In the genomic region with DNA sequence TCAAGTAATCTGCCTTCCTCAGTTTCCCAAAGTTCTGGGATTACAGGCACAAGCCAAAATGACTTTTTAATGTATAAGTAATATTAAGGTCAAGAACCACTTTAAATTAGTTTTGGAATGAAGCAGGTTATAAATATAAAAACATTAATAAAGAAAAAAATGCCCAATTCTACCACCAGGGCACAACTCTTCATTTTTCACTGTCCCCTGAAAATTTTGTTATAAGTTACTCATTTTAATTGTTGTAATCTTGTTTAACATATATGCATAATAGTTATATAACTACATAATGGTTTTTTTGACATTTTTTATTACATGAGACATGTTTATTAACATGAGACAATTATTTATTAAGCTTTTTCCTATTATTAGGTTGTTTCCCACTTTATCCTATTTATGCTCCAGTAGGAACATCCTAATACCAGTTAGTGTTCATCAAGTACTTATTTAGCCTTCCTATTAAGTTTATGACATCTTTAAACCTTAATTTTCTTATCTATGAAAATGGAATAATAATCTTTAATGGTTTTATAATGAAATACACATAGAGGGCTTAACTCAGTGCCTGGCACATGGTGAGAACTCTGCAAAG, we compare ENCODE assay signal across 22 cellular contexts.
DNase-seq lines count a peak whose midpoint lies in the region; ATAC-seq and TF ChIP-seq lines count a peak whose summit lies in the region.
"Had no signal": no experiment of that assay in that cellular context is flagged by ENCODE, and none has a peak within 500 bp of the region (broad histone marks: within the 10 kb centered on the region; RNA-seq: fewer than 3 reads in every experiment).

No MANE protein-coding gene starts in this region.

- H3K4me1 Mint-ChIP-seq in HFFc6 (ENCODE audit: low read depth): no peaks in the 10 kb centered on the region
- peaks cover 6% of the 10 kb centered on the region for H3K4me1 Mint-ChIP-seq in chondrocyte (ENCODE audit: low read depth)
- H3K4me1 Mint-ChIP-seq in nephron: peaks cover 16% of the 10 kb centered on the region
- no peaks in the 10 kb centered on the region for H3K4me1 Mint-ChIP-seq in activated T-cell treated with anti-CD3 and anti-CD28 coated beads, Interleukin-2, amount 50 U/mL, for 4 hours (ENCODE audit: low read depth)
- H3K4me1 Mint-ChIP-seq: T-cell had no signal

- H3K36me3 Mint-ChIP-seq in HFFc6 (ENCODE audit: low read depth): peaks cover 5% of the 10 kb centered on the region; the same call in 1 of the 2 replicates
- H3K36me3 Mint-ChIP-seq in chondrocyte (ENCODE audit: low read depth): peaks cover 7% of the 10 kb centered on the region
- peaks cover 18% of the 10 kb centered on the region for H3K36me3 Mint-ChIP-seq in nephron (ENCODE audit: low read depth)
- H3K36me3 Mint-ChIP-seq in activated T-cell treated with anti-CD3 and anti-CD28 coated beads, Interleukin-2, amount 50 U/mL, for 4 hours (ENCODE audit: insufficient read depth): peaks cover 10% of the 10 kb centered on the region

- no peak overlapping the region for H3K4me3 Mint-ChIP-seq in HFFc6
- H3K4me3 Mint-ChIP-seq in chondrocyte (ENCODE audit: unreplicated experiment): no peak overlapping the region
- no peak overlapping the region for H3K4me3 Mint-ChIP-seq in nephron
- H3K4me3 Mint-ChIP-seq in activated T-cell treated with anti-CD3 and anti-CD28 coated beads, Interleukin-2, amount 50 U/mL, for 4 hours: no peak overlapping the region
- H3K4me3 Mint-ChIP-seq: stimulated activated naive CD8-positive, alpha-beta T cell treated with anti-CD3 and anti-CD28 coated beads, Interleukin-15, amount 100 ng/mL, for 72 hours; T-cell had no signal

- no peak overlapping the region for H3K4me3 ChIP-seq in A673 (ENCODE audit: low read depth, low read length, poor library complexity, severe bottlenecking)
- H3K4me3 ChIP-seq: uterus had no signal

- intact Hi-C loops in A673 (cut with micrococcal nuclease; ENCODE audit: unreplicated experiment): no loop called here

- CTCF ChIA-PET in A673 (lab: Charles Lee): no interaction called here

- no peaks in the 10 kb centered on the region for H3K36me3 ChIP-seq in A673 (ENCODE audit: insufficient read depth, low read length, poor library complexity, severe bottlenecking)
- H3K36me3 ChIP-seq: uterus had no signal

- H3K9me3 ChIP-seq in A673 (ENCODE audit: low read depth, low read length, poor library complexity, severe bottlenecking): no peaks in the 10 kb centered on the region
- H3K9me3 ChIP-seq: uterus had no signal

- H3K4me1 ChIP-seq in A673 (ENCODE audit: insufficient read depth, low read length, poor library complexity, severe bottlenecking): no peaks in the 10 kb centered on the region
- H3K4me1 ChIP-seq: uterus had no signal

- DNase-seq in A673 (ENCODE audit: low spot score) (no peak), HFFc6 (no peak), chondrocyte (ENCODE audit: low spot score) (no peak), HT-29 (ENCODE audit: low spot score) (no peak)
- DNase-seq in activated T-cell treated with anti-CD3 and anti-CD28 coated beads, Interleukin-2, amount 50 U/mL, for 4 hours: no peak
- DNase-seq in activated effector memory CD4-positive, alpha-beta T cell treated with anti-CD3 and anti-CD28 coated beads, Interleukin-2, amount 50 U/mL, for 16 hours: no peak
- DNase-seq: ACHN; activated CD4-positive, alpha-beta T cell treated with anti-CD3 and anti-CD28 coated beads, Interleukin-2, amount 50 U/mL, for 1 hour; amniotic stem cell; effector CD8-positive, alpha-beta T cell; EL; foreskin fibroblast; hypothalamus; NCI-H2029 treated with DMSO at 0.1 percent for 48 hours; NCI-H510A; stimulated activated CD4-positive, alpha-beta T cell treated with anti-CD3 and anti-CD28 coated beads, Interleukin-4, amount 100 ng/mL, for 1 hour; stimulated activated naive CD8-positive, alpha-beta T cell treated with anti-CD3 and anti-CD28 coated beads, Interleukin-15, amount 100 ng/mL, for 72 hours; T-cell; uterus had no signal

- BruUV-seq in A673 (replicated peaks; lab: Mats Ljungman, UMichigan): no TSS peak

- H3K27me3 ChIP-seq in A673 (replicated peaks; ENCODE audit: insufficient read depth, low read depth, low read length, poor library complexity): no peaks in the 10 kb centered on the region
- H3K27me3 ChIP-seq: uterus had no signal

- H3K9me3 Mint-ChIP-seq in HFFc6: no peaks in the 10 kb centered on the region
- no peaks in the 10 kb centered on the region for H3K9me3 Mint-ChIP-seq in chondrocyte (ENCODE audit: low read depth)
- no peaks in the 10 kb centered on the region for H3K9me3 Mint-ChIP-seq in nephron
- no peaks in the 10 kb centered on the region for H3K9me3 Mint-ChIP-seq in activated T-cell treated with anti-CD3 and anti-CD28 coated beads, Interleukin-2, amount 50 U/mL, for 4 hours
- H3K9me3 Mint-ChIP-seq: stimulated activated naive CD8-positive, alpha-beta T cell treated with anti-CD3 and anti-CD28 coated beads, Interleukin-15, amount 100 ng/mL, for 72 hours; T-cell had no signal

- 0 out of 2 replicates have a peak, but pooled peaks have one; percentile 9 for TF ChIP-seq CTCF in A673 (conservative IDR thresholded peaks at IDR 0.05; ENCODE audit: low read depth, low read length)
- TF ChIP-seq CTCF in HFFc6 (IDR thresholded peaks at IDR 0.05): peak; percentile 76
- peak; percentile 67 for TF ChIP-seq CTCF in chondrocyte (IDR thresholded peaks at IDR 0.05)
- TF ChIP-seq CTCF in nephron (IDR thresholded peaks at IDR 0.05; ENCODE audit: unreplicated experiment in 3 of 3): peak in 2 of 3 experiments; percentile 12 to 13

- H3K27me3 Mint-ChIP-seq in HFFc6 (ENCODE audit: insufficient read depth) (no peaks in the 10 kb centered on the region), chondrocyte (ENCODE audit: low read depth) (no peaks in the 10 kb centered on the region), nephron (ENCODE audit: low read depth) (no peaks in the 10 kb centered on the region)
- H3K27me3 Mint-ChIP-seq in activated T-cell treated with anti-CD3 and anti-CD28 coated beads, Interleukin-2, amount 50 U/mL, for 4 hours (ENCODE audit: low read depth): no peaks in the 10 kb centered on the region
- H3K27me3 Mint-ChIP-seq: stimulated activated naive CD8-positive, alpha-beta T cell treated with anti-CD3 and anti-CD28 coated beads, Interleukin-15, amount 100 ng/mL, for 72 hours; T-cell had no signal

- POLR2A ChIA-PET in A673 (lab: Charles Lee; ENCODE audit: low non-redundant PET): no interaction called here

- H3K27ac ChIP-seq in A673 (ENCODE audit: low read depth, low read length, poor library complexity, severe bottlenecking): no peak overlapping the region
- H3K27ac ChIP-seq: RWPE1, uterus had no signal

- no peak overlapping the region for H3K27ac Mint-ChIP-seq in HFFc6
- H3K27ac Mint-ChIP-seq in chondrocyte (ENCODE audit: unreplicated experiment): no peak overlapping the region
- no peak overlapping the region for H3K27ac Mint-ChIP-seq in nephron
- H3K27ac Mint-ChIP-seq: stimulated activated naive CD8-positive, alpha-beta T cell treated with anti-CD3 and anti-CD28 coated beads, Interleukin-15, amount 100 ng/mL, for 72 hours; T-cell had no signal

- ATAC-seq in activated T-cell treated with anti-CD3 and anti-CD28 coated beads, Interleukin-2, amount 50 U/mL, for 4 hours: no peak
- no peak for ATAC-seq in HG03097 (IDR thresholded peaks at IDR 0.05; ENCODE audit: low FRiP score, unreplicated experiment)
- ATAC-seq: stimulated activated naive CD8-positive, alpha-beta T cell treated with anti-CD3 and anti-CD28 coated beads, Interleukin-15, amount 100 ng/mL, for 72 hours; T-cell had no signal

Comparison
In these comparisons a context has a peak if more than half of its experiments do, and no peak if none do; other contexts are left out.
1. CTCF ChIP-seq: peak in every context shown above with its lines; median percentile 76 in HFFc6; 67 in chondrocyte; 12 in nephron; 9 in A673.